10 cellular contexts compared by ENCODE assay signal in genomic region chr4:1898681-1899080, GRCh38. TPM values are rescaled to one million over a fixed set of nuclear protein-coding genes. Genes with fewer than 3 reads are reported as not detected.
A peak's percentile ranks its signal among the peaks of the same experiment; 100 is the strongest.
DNase-seq lines count a peak whose midpoint lies in the region; ATAC-seq and TF ChIP-seq lines count a peak whose summit lies in the region.
"Had no signal": no experiment of that assay in that cellular context is flagged by ENCODE, and none has a peak within 500 bp of the region (broad histone marks: within the 10 kb centered on the region; RNA-seq: fewer than 3 reads in every experiment).

No MANE protein-coding gene starts in this region.

- H3K27ac Mint-ChIP-seq in activated CD4-positive, alpha-beta T cell treated with anti-CD3 and anti-CD28 coated beads, Interleukin-2, amount 10 ng/mL, durations not matched to agents 7 days and 5 days: peak overlapping the region; percentile 80
- H3K27ac Mint-ChIP-seq in WTC11 (peak overlapping the region; percentile 71; the same call in 1 of the 2 replicates), progenitor cell of endocrine pancreas (peak overlapping the region; percentile 67)

- no peaks in the 10 kb centered on the region for H3K9me3 Mint-ChIP-seq in activated CD4-positive, alpha-beta T cell treated with anti-CD3 and anti-CD28 coated beads, Interleukin-2, amount 10 ng/mL, durations not matched to agents 7 days and 5 days
- H3K9me3 Mint-ChIP-seq in WTC11 (no peaks in the 10 kb centered on the region), progenitor cell of endocrine pancreas (ENCODE audit: low read depth) (no peaks in the 10 kb centered on the region)
- H3K9me3 Mint-ChIP-seq: activated T-cell treated with anti-CD3 and anti-CD28 coated beads, Interleukin-2, amount 50 U/mL, for 4 hours; H9 had no signal

- POLR2A ChIA-PET in activated CD4-positive, alpha-beta T cell treated with anti-CD3 and anti-CD28 coated beads, Interleukin-2, amount 10 ng/mL, durations not matched to agents 7 days and 5 days (lab: Charles Lee): no interaction called here
- POLR2A ChIA-PET in WTC11 (lab: Charles Lee): interaction anchor here (0.8 kb wide), 1 partner anchor 733 kb away, joined by 5 read pairs; no protein-coding TSS in a partner anchor

- no peaks in the 10 kb centered on the region for H3K27me3 Mint-ChIP-seq in activated CD4-positive, alpha-beta T cell treated with anti-CD3 and anti-CD28 coated beads, Interleukin-2, amount 10 ng/mL, durations not matched to agents 7 days and 5 days
- no peaks in the 10 kb centered on the region for H3K27me3 Mint-ChIP-seq in WTC11 (ENCODE audit: low read depth)
- no peaks in the 10 kb centered on the region for H3K27me3 Mint-ChIP-seq in progenitor cell of endocrine pancreas

- no peak for DNase-seq in activated CD4-positive, alpha-beta T cell treated with anti-CD3 and anti-CD28 coated beads, Interleukin-2, amount 10 ng/mL, durations not matched to agents 7 days and 5 days
- no peak for DNase-seq in activated CD4-positive, alpha-beta T cell treated with anti-CD3 and anti-CD28 coated beads for 4 hours
- DNase-seq in WTC11 (ENCODE audit: low spot score): no peak
- no peak for DNase-seq in progenitor cell of endocrine pancreas (ENCODE audit: low spot score, unreplicated experiment)
- DNase-seq in T1000 (lab: John Stamatoyannopoulos, UW): no peak
- DNase-seq in GM13976 (ENCODE audit: low spot score): no peak

- H3K36me3 Mint-ChIP-seq in activated CD4-positive, alpha-beta T cell treated with anti-CD3 and anti-CD28 coated beads, Interleukin-2, amount 10 ng/mL, durations not matched to agents 7 days and 5 days (ENCODE audit: low read depth): peaks cover 43% of the 10 kb centered on the region
- H3K36me3 Mint-ChIP-seq in WTC11 (peaks cover 30% of the 10 kb centered on the region), progenitor cell of endocrine pancreas (ENCODE audit: insufficient read depth) (peaks cover 19% of the 10 kb centered on the region)

- ATAC-seq in HG03108 (IDR thresholded peaks at IDR 0.05; ENCODE audit: unreplicated experiment) (peak; percentile 18), WTC11 (peak; percentile 14; the same call in 1 of the 2 replicates), GM21576 (IDR thresholded peaks at IDR 0.05; ENCODE audit: unreplicated experiment) (no peak)

- H3K4me3 Mint-ChIP-seq in activated CD4-positive, alpha-beta T cell treated with anti-CD3 and anti-CD28 coated beads, Interleukin-2, amount 10 ng/mL, durations not matched to agents 7 days and 5 days: no peak overlapping the region
- no peak overlapping the region for H3K4me3 Mint-ChIP-seq in WTC11
- no peak overlapping the region for H3K4me3 Mint-ChIP-seq in progenitor cell of endocrine pancreas (ENCODE audit: low read depth)
- H3K4me3 Mint-ChIP-seq: activated T-cell treated with anti-CD3 and anti-CD28 coated beads, Interleukin-2, amount 50 U/mL, for 4 hours; H9 had no signal

- no peak for TF ChIP-seq CTCF in WTC11 (IDR thresholded peaks at IDR 0.05)
- no peak for TF ChIP-seq CTCF in progenitor cell of endocrine pancreas (IDR thresholded peaks at IDR 0.05; ENCODE audit: unreplicated experiment)
- TF ChIP-seq CTCF in GM13976 (IDR thresholded peaks at IDR 0.05; ENCODE audit: borderline replicate concordance, control extremely low read depth, extremely low read depth, insufficient read depth, missing control alignments): no peak

- CTCF ChIA-PET in activated CD4-positive, alpha-beta T cell treated with anti-CD3 and anti-CD28 coated beads, Interleukin-2, amount 10 ng/mL, durations not matched to agents 7 days and 5 days (lab: Charles Lee): interaction anchor here (1.3 to 2.7 kb wide), 7 partner anchors 10 to 50 kb away, joined by 3 to 13 read pairs (median 5); no protein-coding TSS in a partner anchor
- CTCF ChIA-PET in WTC11 (lab: Charles Lee): interaction anchor here (0.6 to 2.9 kb wide), 14 partner anchors 10 to 720 kb away, joined by 3 to 23 read pairs (median 5); no protein-coding TSS in a partner anchor

- in situ Hi-C loops in GM13976 (cut with MboI; ENCODE audit: low sequenced_read_pairs, unreplicated experiment): no loop called here

- peaks cover 61% of the 10 kb centered on the region for H3K4me1 Mint-ChIP-seq in activated CD4-positive, alpha-beta T cell treated with anti-CD3 and anti-CD28 coated beads, Interleukin-2, amount 10 ng/mL, durations not matched to agents 7 days and 5 days
- H3K4me1 Mint-ChIP-seq in WTC11 (peaks cover 6% of the 10 kb centered on the region), progenitor cell of endocrine pancreas (ENCODE audit: low read depth) (peaks cover 1% of the 10 kb centered on the region)

TF ChIP-seq in WTC11, 78 proteins besides CTCF, POLR2A, EP300 and RAD21 (continues in another document):
- no peak for TF ChIP-seq FOXK1 (CRISPR knock-in tag; IDR thresholded peaks at IDR 0.05)
- no peak for TF ChIP-seq ZNF263 (CRISPR knock-in tag; IDR thresholded peaks at IDR 0.05; ENCODE audit: low read depth)
- no peak for TF ChIP-seq FOXP1 (CRISPR knock-in tag; IDR thresholded peaks at IDR 0.05; ENCODE audit: borderline replicate concordance)
- no peak for TF ChIP-seq TP53 (CRISPR knock-in tag; IDR thresholded peaks at IDR 0.05)
- no peak for TF ChIP-seq ZNF671 (CRISPR knock-in tag; IDR thresholded peaks at IDR 0.05)
- no peak for TF ChIP-seq ARID4B (CRISPR knock-in tag; IDR thresholded peaks at IDR 0.05; ENCODE audit: borderline replicate concordance)
- TF ChIP-seq AFF4 (CRISPR knock-in tag; IDR thresholded peaks at IDR 0.05; ENCODE audit: borderline replicate concordance): no peak
- TF ChIP-seq EMX1 (CRISPR knock-in tag; IDR thresholded peaks at IDR 0.05): no peak

RNA-seq across cellular contexts. Expression of gene NSD2, which starts 27.5 kb away (rescaled TPM):
- 100 to 1,000 TPM; 248 to 271 TPM for total RNA-seq in activated CD4-positive, alpha-beta T cell treated with anti-CD3 and anti-CD28 coated beads, Interleukin-2, amount 10 ng/mL, durations not matched to agents 7 days and 5 days
- total RNA-seq in WTC11 (2021) (113 to 128 TPM (median 119 TPM) in 3 replicates), progenitor cell of endocrine pancreas (212 and 214 TPM in 2 replicates)

RNA-seq across cellular contexts. Expression of gene LETM1, which starts 42.7 kb away (rescaled TPM):
- total RNA-seq in activated CD4-positive, alpha-beta T cell treated with anti-CD3 and anti-CD28 coated beads, Interleukin-2, amount 10 ng/mL, durations not matched to agents 7 days and 5 days: 10 to 100 TPM; 40.7 to 49.5 TPM
- total RNA-seq in WTC11 (2021) (45.0 to 66.7 TPM (median 47.7 TPM) in 3 replicates), progenitor cell of endocrine pancreas (46.1 and 51.2 TPM in 2 replicates)
